In genomic region chr7:45178241-45179225, GRCh38 we compare ENCODE assay signal across 8 cellular contexts. TPM values are rescaled to one million over a fixed set of nuclear protein-coding genes. Genes with fewer than 3 reads are reported as not detected.
DNase-seq lines count a peak whose midpoint lies in the region; ATAC-seq and TF ChIP-seq lines count a peak whose summit lies in the region.
"Had no signal": no experiment of that assay in that cellular context is flagged by ENCODE, and none has a peak within 500 bp of the region (broad histone marks: within the 10 kb centered on the region; RNA-seq: fewer than 3 reads in every experiment).

No MANE protein-coding gene starts in this region.

- peak; percentile 43 for DNase-seq in BE2C
- no peak for DNase-seq in GM06990 (ENCODE audit: extremely low read depth, insufficient read length)
- DNase-seq in foreskin keratinocyte = no peak
- no peak for DNase-seq in vagina (ENCODE audit: extremely low spot score in 2 of 2)
- no peak for DNase-seq in GM19238 (ENCODE audit: insufficient read length, low spot score)
- DNase-seq: GDM1 had no signal

- TF ChIP-seq POLR2A in vagina (IDR thresholded peaks at IDR 0.05) = no peak

- H3K4me3 ChIP-seq in BE2C (ENCODE audit: low read depth, low read length) (no peak overlapping the region), GM06990 (replicated peaks; ENCODE audit: low read depth, low read length) (no peak overlapping the region), OCI-LY3 (ENCODE audit: low read length) (no peak overlapping the region), vagina (no peak overlapping the region)

- H3K27ac ChIP-seq in OCI-LY3 (ENCODE audit: low read length) (no peak overlapping the region), foreskin keratinocyte (no peak overlapping the region), vagina (no peak overlapping the region)

- H3K4me2 ChIP-seq in OCI-LY3 (ENCODE audit: low read length) = no peak overlapping the region

- intact Hi-C loops in vagina (cut with DNase I) = no loop called here

- H3K4me1 ChIP-seq in BE2C (no peaks in the 10 kb centered on the region), OCI-LY3 (ENCODE audit: low read length) (no peaks in the 10 kb centered on the region), foreskin keratinocyte (no peaks in the 10 kb centered on the region), vagina (no peaks in the 10 kb centered on the region)

- H3K79me2 ChIP-seq in OCI-LY3 (ENCODE audit: low read length) = no peaks in the 10 kb centered on the region

- H3K9ac ChIP-seq in OCI-LY3 (ENCODE audit: low read length) = no peak overlapping the region

- no peaks in the 10 kb centered on the region for H4K20me1 ChIP-seq in OCI-LY3 (ENCODE audit: insufficient read depth, low read length)

- H2AFZ ChIP-seq in OCI-LY3 (ENCODE audit: low read depth, low read length) = no peak overlapping the region

- no peaks in the 10 kb centered on the region for H3K9me3 ChIP-seq in BE2C
- H3K9me3 ChIP-seq in OCI-LY3 (ENCODE audit: insufficient read depth, low read length) = no peaks in the 10 kb centered on the region
- H3K9me3 ChIP-seq in vagina = no peaks in the 10 kb centered on the region

- H3K36me3 ChIP-seq in BE2C = no peaks in the 10 kb centered on the region
- no peaks in the 10 kb centered on the region for H3K36me3 ChIP-seq in GM06990 (ENCODE audit: control insufficient read depth, insufficient read depth, low read length)
- H3K36me3 ChIP-seq in OCI-LY3 (replicated peaks; ENCODE audit: low read depth, low read length) = no peaks in the 10 kb centered on the region
- no peaks in the 10 kb centered on the region for H3K36me3 ChIP-seq in vagina

- peak; percentile 35; the same call in 1 of the 2 replicates for TF ChIP-seq CTCF in BE2C (IDR thresholded peaks at IDR 0.05; ENCODE audit: low read depth, low read length)
- peak; percentile 56 for TF ChIP-seq CTCF in GM06990 (IDR thresholded peaks at IDR 0.05; ENCODE audit: insufficient read depth, low read length, poor library complexity, severe bottlenecking)
- TF ChIP-seq CTCF in OCI-LY3 (IDR thresholded peaks at IDR 0.05; ENCODE audit: low read depth, low read length) = peak; percentile 39
- peak; percentile 42 for TF ChIP-seq CTCF in foreskin keratinocyte (conservative IDR thresholded peaks at IDR 0.05)
- TF ChIP-seq CTCF in vagina (IDR thresholded peaks at IDR 0.05) = no peak

- H3K27me3 ChIP-seq in BE2C = no peaks in the 10 kb centered on the region
- no peaks in the 10 kb centered on the region; the same call in none of the 2 replicates for H3K27me3 ChIP-seq in GM06990 (replicated peaks; ENCODE audit: control insufficient read depth, insufficient read depth, low read length)
- H3K27me3 ChIP-seq in OCI-LY3 (ENCODE audit: low read depth, low read length) = peaks cover 18% of the 10 kb centered on the region
- peaks cover 8% of the 10 kb centered on the region for H3K27me3 ChIP-seq in foreskin keratinocyte
- H3K27me3 ChIP-seq in vagina = no peaks in the 10 kb centered on the region

- ATAC-seq in foreskin keratinocyte (no peak), HG03342 (IDR thresholded peaks at IDR 0.05; ENCODE audit: unreplicated experiment) (no peak)

RNA-seq across cellular contexts. Expression of gene RAMP3, which starts 20.9 kb away (rescaled TPM):
- polyA plus RNA-seq in BE2C (2012; ENCODE audit: insufficient read depth, insufficient read length, low read depth) = not detected
- not detected in 2 replicates for total RNA-seq in foreskin keratinocyte
- not detected in 2 replicates for polyA plus RNA-seq in foreskin keratinocyte
- 50.1 TPM for total RNA-seq in vagina

Comparison
In these comparisons a context has a peak if more than half of its experiments do, and no peak if none do; other contexts are left out.
1. CTCF ChIP-seq: peak in BE2C (single experiment), GM06990 (single experiment), OCI-LY3 (single experiment) and foreskin keratinocyte (single experiment); none in vagina (0 of 3).
2. RNA of gene RAMP3, which starts 20.9 kb away (total RNA-seq): 50.1 TPM in vagina (single experiment); not detected in foreskin keratinocyte; every median in the first group is over 10 times any median in the second.